Comparison of ENCODE assay signal across 10 cellular contexts in the genomic region with DNA sequence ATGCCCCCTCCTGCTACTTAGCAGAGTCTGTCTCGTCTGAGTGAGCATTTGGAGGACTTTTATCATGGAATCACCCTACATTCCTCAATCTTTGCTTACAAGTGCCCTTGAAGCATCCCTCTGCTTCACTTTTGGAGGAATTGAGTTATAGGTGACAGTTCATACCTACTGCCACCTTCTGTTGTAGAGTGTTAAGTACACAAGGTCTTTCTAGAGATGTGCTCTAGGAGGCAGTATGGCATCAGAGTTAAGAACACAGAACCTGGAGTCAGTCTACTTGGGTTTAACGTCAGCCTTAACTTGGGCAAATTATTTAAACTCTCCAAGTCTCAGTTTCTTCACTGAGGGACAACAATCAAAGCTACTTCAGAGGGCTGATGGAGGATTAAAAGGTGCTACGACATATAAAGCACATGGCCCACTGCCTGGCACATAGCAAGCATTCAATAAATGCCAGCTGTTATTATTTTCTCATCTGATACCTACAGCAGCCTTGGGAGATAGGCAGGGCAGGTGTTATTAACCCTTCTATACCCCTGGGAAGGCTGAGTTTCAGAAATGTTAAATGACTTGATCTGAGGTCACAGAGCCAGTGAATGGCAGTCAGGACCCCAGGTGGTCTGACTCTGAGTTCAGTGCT.
DNase-seq lines count a peak whose midpoint lies in the region; ATAC-seq and TF ChIP-seq lines count a peak whose summit lies in the region.
"Had no signal": no experiment of that assay in that cellular context is flagged by ENCODE, and none has a peak within 500 bp of the region (broad histone marks: within the 10 kb centered on the region; RNA-seq: fewer than 3 reads in every experiment).

No MANE protein-coding gene starts in this region.

- WGBS in endodermal cell (ENCODE audit: insufficient coverage in 1 of 2, insufficient read length in 1 of 2), 2 experiments = 34 to 60% methylated on average over 1 to 3 of the region's 3 CpGs
- 26 to 41% (median 33%) methylated on average over 3 of the region's 3 CpGs for WGBS in spleen, 5 donors

- TF ChIP-seq CTCF in DND-41 (IDR thresholded peaks at IDR 0.05; ENCODE audit: borderline replicate concordance, extremely low read depth, low read length, poor library complexity, severe bottlenecking) = peak; percentile 68
- peak; percentile 90 for TF ChIP-seq CTCF in endodermal cell (conservative IDR thresholded peaks at IDR 0.05)
- TF ChIP-seq CTCF in retinal pigment epithelial cell (conservative IDR thresholded peaks at IDR 0.05; ENCODE audit: low read depth, low read length) = peak; percentile 40
- TF ChIP-seq CTCF in spleen (IDR thresholded peaks at IDR 0.05 in 8 of 11, conservative IDR thresholded peaks at IDR 0.05 in 3 of 11) = peak in 3 of 11 experiments; percentile 14 to 35 (median 19)

- H3K27me3 ChIP-seq in DND-41 (ENCODE audit: insufficient read depth, low read length, poor library complexity) (no peaks in the 10 kb centered on the region), endodermal cell (ENCODE audit: control insufficient read depth, insufficient read depth, low read length, poor library complexity, severe bottlenecking) (no peaks in the 10 kb centered on the region), spleen (replicated peaks in 1 of 7) (peaks cover 0 to 5% (median 0%) of the 10 kb centered on the region in 7 donors)

- no peaks in the 10 kb centered on the region for H4K20me1 ChIP-seq in DND-41 (ENCODE audit: insufficient read depth, low read length)

- no peak for TF ChIP-seq POLR2A in spleen (IDR thresholded peaks at IDR 0.05)

- peak; percentile 73 for ATAC-seq in DND-41 (ENCODE audit: insufficient read depth, low read depth)
- ATAC-seq in GM21529 (IDR thresholded peaks at IDR 0.05; ENCODE audit: unreplicated experiment) = peak; percentile 61
- ATAC-seq in HG03196 (IDR thresholded peaks at IDR 0.05; ENCODE audit: unreplicated experiment) = no peak

- H3K4me1 ChIP-seq in DND-41 (ENCODE audit: insufficient read depth, low read length) (no peaks in the 10 kb centered on the region), endodermal cell (ENCODE audit: control insufficient read depth, insufficient read depth, low read length) (no peaks in the 10 kb centered on the region), spleen (no peaks in the 10 kb centered on the region)

- no peak overlapping the region for H3K4me3 ChIP-seq in DND-41 (ENCODE audit: low read depth in 1 of 2, low read length in 2 of 2)
- no peak overlapping the region for H3K4me3 ChIP-seq in endodermal cell (ENCODE audit: low read length)
- H3K4me3 ChIP-seq in retinal pigment epithelial cell (ENCODE audit: low read length) = no peak overlapping the region
- no peak overlapping the region for H3K4me3 ChIP-seq in spleen
- H3K4me3 ChIP-seq: lung had no signal

- DNase-seq in DND-41 (no peak), NCI-H524 (lab: John Stamatoyannopoulos, UW) (peak; percentile 33 to 81), endodermal cell (peak; percentile 65), retinal pigment epithelial cell (ENCODE audit: low read depth) (no peak), spleen (no peak)
- DNase-seq in activated T-cell treated with anti-CD3 and anti-CD28 coated beads, Interleukin-2, amount 50 U/mL, for 1 hour = no peak
- DNase-seq: T-cell had no signal

- H3K36me3 ChIP-seq in DND-41 (ENCODE audit: insufficient read depth, low read length) (no peaks in the 10 kb centered on the region), endodermal cell (ENCODE audit: control insufficient read depth, insufficient read depth, low read length) (no peaks in the 10 kb centered on the region), spleen (no peaks in the 10 kb centered on the region)

- H3K4me1 Mint-ChIP-seq in endodermal cell = peaks cover 13% of the 10 kb centered on the region
- H3K4me1 Mint-ChIP-seq: T-cell had no signal

- peaks cover 25% of the 10 kb centered on the region for H3K9me3 Mint-ChIP-seq in endodermal cell

- no peak overlapping the region for H3K4me3 Mint-ChIP-seq in endodermal cell
- H3K4me3 Mint-ChIP-seq: T-cell had no signal

- H3K9ac ChIP-seq in DND-41 (ENCODE audit: low read depth, low read length) = no peak overlapping the region
- H3K9ac ChIP-seq in endodermal cell (ENCODE audit: extremely low read depth, low read length, poor library complexity, severe bottlenecking) = no peak overlapping the region

- H3K27ac Mint-ChIP-seq in endodermal cell = no peak overlapping the region
- H3K27ac Mint-ChIP-seq: T-cell had no signal

- peaks cover 3% of the 10 kb centered on the region for H3K36me3 Mint-ChIP-seq in endodermal cell (ENCODE audit: low read depth)
- H3K36me3 Mint-ChIP-seq: T-cell had no signal

- no peak overlapping the region for H3K4me2 ChIP-seq in DND-41 (ENCODE audit: insufficient read depth, low read length)

- no peak overlapping the region for H3K27ac ChIP-seq in DND-41 (ENCODE audit: low read length)
- no peak overlapping the region for H3K27ac ChIP-seq in endodermal cell (ENCODE audit: low read depth, low read length)
- no peak overlapping the region for H3K27ac ChIP-seq in spleen

- peaks cover 8% of the 10 kb centered on the region for H3K27me3 Mint-ChIP-seq in endodermal cell (ENCODE audit: insufficient read depth)

- intact Hi-C loops in spleen (cut with DNase I; ENCODE audit: low total_unique reads) = no loop called here

- H2AFZ ChIP-seq in DND-41 (ENCODE audit: low read depth, low read length) = no peak overlapping the region

- H3K9me3 ChIP-seq in DND-41 (ENCODE audit: insufficient read depth, low read length, severe bottlenecking) (peaks cover 5% of the 10 kb centered on the region), endodermal cell (ENCODE audit: control insufficient read depth, low read length) (peaks cover 22% of the 10 kb centered on the region), spleen (peaks cover 0 to 22% (median 19%) of the 10 kb centered on the region in 8 donors)

- H3K79me2 ChIP-seq in DND-41 (ENCODE audit: insufficient read depth, low read length) = no peaks in the 10 kb centered on the region

Comparison
In these comparisons a context has a peak if more than half of its experiments do, and no peak if none do; other contexts are left out.
1. DNase-seq: peak in NCI-H524 (2 of 2) and endodermal cell (single experiment); none in DND-41 (single experiment), retinal pigment epithelial cell (single experiment), spleen (single experiment) and activated T-cell treated with anti-CD3 and anti-CD28 coated beads, Interleukin-2, amount 50 U/mL, for 1 hour (single experiment).